15 cellular contexts compared by ENCODE assay signal in the genomic region with DNA sequence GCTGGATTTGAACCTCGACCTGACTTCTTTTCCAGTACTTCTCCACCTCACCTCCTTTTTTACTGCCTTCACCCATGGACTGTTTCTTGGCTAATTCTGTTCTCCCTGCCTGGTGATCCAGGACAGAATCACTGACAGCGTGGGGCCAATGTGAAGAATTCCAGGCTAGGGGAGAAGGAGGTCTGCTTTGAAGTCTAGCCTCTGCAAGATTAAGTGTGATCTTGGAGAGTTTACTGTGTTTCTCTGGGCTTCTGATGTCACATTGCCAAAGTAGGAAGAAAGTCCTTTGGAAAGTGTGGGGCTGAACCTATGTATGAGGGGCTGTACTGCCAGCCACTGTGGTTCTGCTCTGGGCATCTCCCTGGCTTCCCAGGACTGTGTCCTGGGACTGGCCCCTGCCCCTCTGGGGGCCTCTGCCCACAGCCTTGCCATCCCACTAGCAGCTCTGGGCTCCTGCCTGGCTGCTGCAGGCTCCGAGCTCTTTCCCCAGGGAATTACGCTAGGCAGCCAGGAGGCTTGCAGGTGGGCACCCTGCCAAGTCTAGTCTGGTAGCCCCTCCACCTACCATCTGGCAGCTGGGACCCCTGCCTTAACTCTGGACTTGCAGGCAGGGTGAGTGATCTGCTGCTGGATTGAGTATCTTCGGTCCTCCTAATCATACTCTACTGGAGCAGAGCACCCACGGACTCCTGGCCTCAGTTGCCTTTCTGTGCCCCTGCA. TPM values are rescaled to one million over a fixed set of nuclear protein-coding genes. Genes with fewer than 3 reads are reported as not detected.
DNase-seq lines count a peak whose midpoint lies in the region; ATAC-seq, FAIRE-seq and TF ChIP-seq lines count a peak whose summit lies in the region.
"Had no signal": no experiment of that assay in that cellular context is flagged by ENCODE, and none has a peak within 500 bp of the region (broad histone marks: within the 10 kb centered on the region; RNA-seq: fewer than 3 reads in every experiment).

No MANE protein-coding gene starts in this region.

- CTCF ChIA-PET in H1 (lab: Charles Lee; ENCODE audit: partially characterized antibody) = interaction anchor here (0.5 to 4.9 kb wide), 5 partner anchors 9 to 52 kb away, joined by 3 to 41 read pairs (median 9); no protein-coding TSS in a partner anchor

- POLR2A ChIA-PET in H1 (lab: Charles Lee; ENCODE audit: partially characterized antibody) = interaction anchor here (0.8 to 17.2 kb wide), 6 partner anchors 7 to 53 kb away, joined by 3 to 295 read pairs (median 4); no protein-coding TSS in a partner anchor

- H3K4ac ChIP-seq in H1 (replicated peaks; ENCODE audit: insufficient read length, low read depth, low read length) = peak overlapping the region; percentile 65
- no peak overlapping the region for H3K4ac ChIP-seq in neuronal stem cell (ENCODE audit: low read length)

- peak overlapping the region; percentile 20 for H4K91ac ChIP-seq in H1 (replicated peaks; ENCODE audit: insufficient read length, low read length)
- H4K91ac ChIP-seq in neuronal stem cell (ENCODE audit: low read depth, low read length, poor library complexity) = no peak overlapping the region

- H3K9ac ChIP-seq in H1 (replicated peaks in 1 of 4; ENCODE audit: extremely low read depth in 1 of 4, low read depth in 3 of 4, low read length in 3 of 4) (peak overlapping the region in 2 of 4 experiments; percentile 6 to 34; a peak in 1 of 7 replicates), neuronal stem cell (ENCODE audit: low read depth, low read length, poor library complexity) (no peak overlapping the region)

- TF ChIP-seq CTCF in GM13976 (IDR thresholded peaks at IDR 0.05; ENCODE audit: borderline replicate concordance, control extremely low read depth, extremely low read depth, insufficient read depth, missing control alignments) (no peak), H1 (IDR thresholded peaks at IDR 0.05; ENCODE audit: control extremely low read depth in 1 of 3, insufficient read depth in 1 of 3, low read depth in 1 of 3, low read length in 3 of 3) (no peak)

- H3K56ac ChIP-seq in H1 (replicated peaks; ENCODE audit: insufficient read length, low read depth, low read length) = no peak overlapping the region

- H2BK5ac ChIP-seq in H1 (ENCODE audit: low read depth, low read length) = peak overlapping the region; percentile 95
- H2BK5ac ChIP-seq in neuronal stem cell (ENCODE audit: low read length) = no peak overlapping the region

- 0 out of 2 replicates have a peak overlapping the region, but pooled peaks have one; percentile 8 for H2BK20ac ChIP-seq in H1 (ENCODE audit: low read length)

- no peak for ATAC-seq in HG03196 (IDR thresholded peaks at IDR 0.05; ENCODE audit: unreplicated experiment)
- no peak for ATAC-seq in GM21360 (IDR thresholded peaks at IDR 0.05; ENCODE audit: unreplicated experiment)
- ATAC-seq in GM21390 (IDR thresholded peaks at IDR 0.05; ENCODE audit: unreplicated experiment) = no peak
- ATAC-seq: K562 had no signal

- in situ Hi-C loops in GM13976 (cut with MboI; ENCODE audit: low sequenced_read_pairs, unreplicated experiment) = no loop called here

- H3K27ac ChIP-seq in H1 (ENCODE audit: low read depth, low read length) = no peak overlapping the region
- H3K27ac ChIP-seq in neuronal stem cell (replicated peaks; ENCODE audit: low read length) = no peak overlapping the region

- no peak for TF ChIP-seq POLR2A in H1 (IDR thresholded peaks at IDR 0.05; ENCODE audit: control extremely low read depth in 1 of 2, low read depth in 2 of 2, low read length in 2 of 2)

- H3K4me1 ChIP-seq in H1 (replicated peaks in 1 of 4; ENCODE audit: control insufficient read depth in 3 of 4, insufficient read depth in 4 of 4, low read length in 3 of 4) (peaks cover 18 to 41% (median 33%) of the 10 kb centered on the region in 4 experiments), neuronal stem cell (ENCODE audit: control insufficient read depth in 2 of 2, insufficient read depth in 1 of 2, low read depth in 1 of 2, low read length in 2 of 2) (peaks cover 16 to 33% of the 10 kb centered on the region in 2 donors)

- H4K8ac ChIP-seq in H1 (ENCODE audit: extremely low read depth, insufficient read depth, low read length) (no peak overlapping the region), neuronal stem cell (ENCODE audit: low read depth, low read length) (no peak overlapping the region)

- H2BK15ac ChIP-seq in H1 (ENCODE audit: low read length) (no peak overlapping the region), neuronal stem cell (ENCODE audit: low read length) (peak overlapping the region; percentile 32)

- H3K23ac ChIP-seq in H1 (ENCODE audit: insufficient read length) (no peak overlapping the region), neuronal stem cell (ENCODE audit: low read depth, low read length, poor library complexity) (no peak overlapping the region)

- H3K79me1 ChIP-seq in H1 (ENCODE audit: low read depth, low read length) (peaks cover 18% of the 10 kb centered on the region), neuronal stem cell (ENCODE audit: low read depth, low read length) (peaks cover 5% of the 10 kb centered on the region)

- H3K36me3 ChIP-seq in H1 (ENCODE audit: control insufficient read depth in 2 of 4, insufficient read depth in 4 of 4, low read length in 3 of 4) (peaks cover 7 to 24% (median 14%) of the 10 kb centered on the region in 4 experiments; a peak in 7 of 8 replicates), neuronal stem cell (replicated peaks in 1 of 2; ENCODE audit: control insufficient read depth in 2 of 2, insufficient read depth in 2 of 2, low read length in 2 of 2) (peaks cover 9 to 31% of the 10 kb centered on the region in 2 donors)

- H2BK12ac ChIP-seq in H1 (ENCODE audit: low read depth, low read length) = peak overlapping the region; percentile 72
- no peak overlapping the region for H2BK12ac ChIP-seq in neuronal stem cell (ENCODE audit: low read length)

- peaks cover 0 to 17% of the 10 kb centered on the region in 2 experiments for H4K20me1 ChIP-seq in H1 (replicated peaks in 1 of 2; ENCODE audit: control insufficient read depth in 1 of 2, insufficient read depth in 2 of 2, low read length in 2 of 2)

- no peak overlapping the region for H3K14ac ChIP-seq in H1 (ENCODE audit: insufficient read length)
- no peak overlapping the region for H3K14ac ChIP-seq in neuronal stem cell (ENCODE audit: low read length)

- no peak for FAIRE-seq in H1 (lab: Jason Lieb, UNC)
- FAIRE-seq: endometrium, K562 had no signal

- DNase-seq in GM13976 (ENCODE audit: low spot score) (peak; percentile 11), NCI-H345 (lab: John Stamatoyannopoulos, UW) (peak; percentile 67), H1 (ENCODE audit: low read depth in 1 of 2, low spot score in 2 of 2) (no peak), neuronal stem cell (ENCODE audit: low spot score) (no peak), T-helper 1 cell (no peak)
- DNase-seq: activated T-cell treated with anti-CD3 and anti-CD28 coated beads, Interleukin-2, amount 50 U/mL, for 1 hour; GOT3; midbrain; NCI-H226; Right ventricle myocardium superior had no signal

- H3K23me2 ChIP-seq in H1 (ENCODE audit: low read depth, low read length) = peaks cover 19% of the 10 kb centered on the region

- H3K4me2 ChIP-seq in H1 (ENCODE audit: insufficient read depth in 1 of 2, low read depth in 2 of 2, low read length in 2 of 2) = peak overlapping the region; percentile 77 to 86
- H3K4me2 ChIP-seq in neuronal stem cell (ENCODE audit: insufficient read depth, low read length, poor library complexity, severe bottlenecking) = peak overlapping the region; percentile 71

- H2BK120ac ChIP-seq in H1 (replicated peaks; ENCODE audit: low read depth, low read length) (no peak overlapping the region), neuronal stem cell (ENCODE audit: low read depth, low read length) (no peak overlapping the region)

- H3K4me3 ChIP-seq in H1 (ENCODE audit: extremely low read depth in 1 of 4, insufficient read depth in 2 of 4, low read depth in 3 of 4, low read length in 4 of 4) (peak overlapping the region; percentile 50 to 70 (median 60)), neuronal stem cell (ENCODE audit: low read length in 2 of 2) (peak overlapping the region in 1 of 2 donors; percentile 1)
- H3K4me3 ChIP-seq: K562 had no signal

- H3K79me2 ChIP-seq in H1 (ENCODE audit: control insufficient read depth in 1 of 2, insufficient read depth in 2 of 2, low read length in 2 of 2) = peaks cover 5 to 60% of the 10 kb centered on the region in 2 experiments

- TF ChIP-seq RAD21 in H1 (IDR thresholded peaks at IDR 0.05 in 1 of 2, conservative IDR thresholded peaks at IDR 0.05 in 1 of 2; ENCODE audit: low read depth in 2 of 2, low read length in 2 of 2) = no peak

- no peaks in the 10 kb centered on the region for H3K9me3 ChIP-seq in H1 (ENCODE audit: insufficient read depth in 2 of 2, low read depth in 1 of 2, low read length in 1 of 2)
- H3K9me3 ChIP-seq in neuronal stem cell (replicated peaks in 1 of 2; ENCODE audit: control insufficient read depth in 2 of 2, insufficient read depth in 1 of 2, low read depth in 1 of 2, low read length in 2 of 2) = no peaks in the 10 kb centered on the region

- H3K18ac ChIP-seq in H1 (ENCODE audit: extremely low read depth, low read length) = peak overlapping the region; percentile 91; the same call in 1 of the 2 replicates
- H3K18ac ChIP-seq in neuronal stem cell (ENCODE audit: low read length) = peak overlapping the region; percentile 87

- H3K27me3 ChIP-seq in H1 (replicated peaks in 1 of 4; ENCODE audit: control insufficient read depth in 3 of 4, extremely low read depth in 1 of 4, insufficient read depth in 3 of 4, low read length in 3 of 4) (no peaks in the 10 kb centered on the region), neuronal stem cell (ENCODE audit: control insufficient read depth in 3 of 3, insufficient read depth in 3 of 3, low read depth in 1 of 3, low read length in 3 of 3) (peaks cover 0 to 3% (median 0%) of the 10 kb centered on the region in 3 experiments)

- H2AK5ac ChIP-seq in H1 (ENCODE audit: low read depth, low read length) (peak overlapping the region; percentile 96; the same call in 1 of the 2 replicates), neuronal stem cell (ENCODE audit: low read depth, low read length) (peak overlapping the region; percentile 36)

- TF ChIP-seq EP300 in H1 (IDR thresholded peaks at IDR 0.05; ENCODE audit: borderline replicate concordance in 1 of 2, low read depth in 2 of 2, low read length in 2 of 2) = no peak

- peak overlapping the region; percentile 69 for H4K5ac ChIP-seq in H1 (ENCODE audit: insufficient read length, low read depth, low read length)

- 48% methylated on average over 6 of the region's 6 CpGs; no CpG with 5 or more reads in 1 of the 2 experiments for WGBS in H1 (ENCODE audit: extremely low coverage in 1 of 2, insufficient coverage in 1 of 2, insufficient read length in 1 of 2, insufficient replicate concordance in 2 of 2, low coverage in 1 of 2, low lambda C conversion rate in 2 of 2, missing lambda C conversion rate in 1 of 2), 2 experiments
- no CpG with 5 or more reads among the region's 6 CpGs for WGBS in neuronal stem cell (ENCODE audit: extremely low coverage in 2 of 2, insufficient read length in 2 of 2, insufficient replicate concordance in 1 of 2), 2 donors

- H2AFZ ChIP-seq in H1 (ENCODE audit: low read length) = no peak overlapping the region
- no peak overlapping the region for H2AFZ ChIP-seq in neuronal stem cell (ENCODE audit: low read length)

RNA-seq across cellular contexts. Expression of a gene that starts 52.2 kb away (rescaled TPM):
- 226 and 230 TPM in 2 replicates for total RNA-seq in H1 (2021; fragmentation: NEBNext Ultra II Directional; extraction: Animal tissue kit (Norgen Biotek cat#: 25700))
- polyA plus RNA-seq in H1 (2011; rRNA removed) = 47.1 and 55.6 TPM in 2 replicates
- 88.6 TPM for polyA plus RNA-seq in H1 (2011; cell fraction: cytosol; rRNA removed)
- polyA plus RNA-seq in H1 (2011; cell fraction: nucleus; rRNA removed) = 95.0 TPM
- polyA plus RNA-seq in H1 (2012, experiment 1 of 2) = 158 to 225 TPM (median 175 TPM) in 4 replicates
- polyA plus RNA-seq in H1 (2012, experiment 2 of 2) = 92.7 TPM
- polyA plus RNA-seq in H1 (2013, experiment 1 of 2) = 125 TPM
- polyA plus RNA-seq in H1 (2013, experiment 2 of 2) = 123 TPM
- polyA minus RNA-seq in H1 (2011; rRNA and poly(A)+ RNA removed) = 131 and 147 TPM in 2 replicates
- 73.1 TPM for polyA minus RNA-seq in H1 (2011; cell fraction: cytosol; rRNA and poly(A)+ RNA removed)
- 73.2 TPM for polyA minus RNA-seq in H1 (2011; cell fraction: nucleus; rRNA and poly(A)+ RNA removed)
- polyA plus RNA-seq in neuronal stem cell (2013, experiment 1 of 2) = 47.5 TPM
- polyA plus RNA-seq in neuronal stem cell (2013, experiment 2 of 2) = 49.0 TPM

RNA-seq across cellular contexts. Expression of a gene that starts 52.5 kb away (rescaled TPM):
- 65.7 and 68.3 TPM in 2 replicates for total RNA-seq in H1 (2021; fragmentation: NEBNext Ultra II Directional; extraction: Animal tissue kit (Norgen Biotek cat#: 25700))
- polyA plus RNA-seq in H1 (2011; rRNA removed) = 22.4 and 43.8 TPM in 2 replicates
- polyA plus RNA-seq in H1 (2011; cell fraction: cytosol; rRNA removed) = 46.4 TPM
- polyA plus RNA-seq in H1 (2011; cell fraction: nucleus; rRNA removed) = 33.6 TPM
- polyA plus RNA-seq in H1 (2012, experiment 1 of 2) = 32.9 to 54.0 TPM (median 40.1 TPM) in 4 replicates
- polyA plus RNA-seq in H1 (2012, experiment 2 of 2) = 5.2 TPM
- polyA plus RNA-seq in H1 (2013, experiment 1 of 2) = 23.7 TPM
- 20.8 TPM for polyA plus RNA-seq in H1 (2013, experiment 2 of 2)
- 52.7 and 60.1 TPM in 2 replicates for polyA minus RNA-seq in H1 (2011; rRNA and poly(A)+ RNA removed)
- polyA minus RNA-seq in H1 (2011; cell fraction: cytosol; rRNA and poly(A)+ RNA removed) = 42.5 TPM
- polyA minus RNA-seq in H1 (2011; cell fraction: nucleus; rRNA and poly(A)+ RNA removed) = 53.5 TPM
- 23.3 TPM for polyA plus RNA-seq in neuronal stem cell (2013, experiment 1 of 2)
- polyA plus RNA-seq in neuronal stem cell (2013, experiment 2 of 2) = 25.6 TPM

Comparison
In these comparisons a context has a peak if more than half of its experiments do, and no peak if none do; other contexts are left out.
1. DNase-seq: peak in GM13976 (single experiment) and NCI-H345 (single experiment); none in H1 (0 of 2), neuronal stem cell (single experiment) and T-helper 1 cell (0 of 5).